ENCODE assay signal across 8 cellular contexts in the genomic region with DNA sequence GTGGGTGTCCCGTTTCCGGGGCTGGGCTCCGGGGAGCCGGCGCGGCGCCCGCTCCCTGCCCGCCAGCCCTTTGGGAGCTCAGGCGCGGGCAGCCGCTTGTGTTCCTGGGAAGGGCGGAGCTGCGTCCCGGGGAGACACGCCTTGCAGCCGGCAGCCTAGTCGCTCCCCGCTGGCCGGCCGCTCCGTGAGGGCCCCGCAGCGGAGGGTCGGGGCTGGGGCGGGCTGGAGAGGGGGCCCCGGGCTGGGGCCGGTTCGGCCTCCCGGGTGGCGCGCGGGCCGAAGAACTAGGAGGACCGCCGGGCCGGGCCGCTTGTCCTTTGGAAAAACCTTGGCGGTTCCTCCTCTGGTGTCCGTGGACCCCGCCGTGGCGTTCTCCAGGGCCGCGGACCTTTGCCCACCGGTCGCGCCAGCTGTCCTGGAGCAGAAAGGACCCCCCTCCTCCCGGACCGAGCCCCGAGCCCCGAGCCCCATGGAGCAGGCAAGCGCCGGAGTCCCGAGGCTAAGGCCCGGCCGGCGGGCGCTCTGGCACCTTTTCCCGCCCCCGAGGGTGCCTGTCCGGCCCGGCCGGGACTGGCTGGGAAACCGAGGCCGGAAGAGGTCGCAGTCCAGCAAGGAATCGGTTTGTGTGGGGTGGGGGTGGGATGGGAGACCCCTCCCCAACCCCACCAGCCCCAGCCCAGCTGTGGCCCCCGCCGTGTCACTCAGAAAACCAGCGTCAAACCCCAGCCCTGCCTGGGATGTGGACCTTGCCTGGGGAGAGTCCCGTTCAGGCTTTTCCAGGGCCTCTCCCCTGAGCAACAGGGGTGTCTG. TPM values are rescaled to one million over a fixed set of nuclear protein-coding genes. Genes with fewer than 3 reads are reported as not detected.
DNase-seq lines count a peak whose midpoint lies in the region; ATAC-seq and TF ChIP-seq lines count a peak whose summit lies in the region.

No MANE protein-coding gene starts in this region.

- TF ChIP-seq POLR2A in body of pancreas (IDR thresholded peaks at IDR 0.05): peak in 1 of 3 donors; percentile 12

- peak; percentile 83 for ATAC-seq in body of pancreas

- H3K9me3 ChIP-seq in MG63 (no peaks in the 10 kb centered on the region), body of pancreas (no peaks in the 10 kb centered on the region)

- peak; percentile 11 for DNase-seq in stimulated activated CD4-positive, alpha-beta T cell treated with anti-CD3 and anti-CD28 coated beads, Interleukin-4, amount 100 ng/mL, for 24 hours
- no peak for DNase-seq in stimulated activated CD4-positive, alpha-beta T cell treated with anti-CD3 and anti-CD28 coated beads, Interleukin-2, amount 100 ng/mL, for 48 hours
- peak; percentile 95 for DNase-seq in MG63
- peak; percentile 56 to 85 (median 75) for DNase-seq in body of pancreas
- DNase-seq in iPS-NIHi11 (ENCODE audit: low spot score): peak; percentile 96
- no peak for DNase-seq in NCI-H146 treated with DMSO at 0.1 percent for 48 hours (lab: John Stamatoyannopoulos, UW; ENCODE audit: unreplicated experiment)
- no peak for DNase-seq in pons (ENCODE audit: low spot score)

- WGBS in body of pancreas, 2 donors: 2 to 20% methylated on average over 6 to 71 of the region's 72 CpGs

- H3K36me3 ChIP-seq in MG63 (no peaks in the 10 kb centered on the region), body of pancreas (replicated peaks in 1 of 2; ENCODE audit: insufficient read depth in 1 of 2, low read depth in 2 of 2) (no peaks in the 10 kb centered on the region)

- H3K27ac ChIP-seq in body of pancreas (peak overlapping the region in 1 of 4 donors; percentile 22), skin epidermis (peak overlapping the region in 18 of 21 experiments; percentile 28 to 90 (median 82))

- H3K27me3 ChIP-seq in MG63: no peaks in the 10 kb centered on the region
- peaks cover 0 to 16% of the 10 kb centered on the region in 2 donors for H3K27me3 ChIP-seq in body of pancreas

- intact Hi-C loops in body of pancreas (cut with DNase I): no loop called here

- H3K4me1 ChIP-seq in body of pancreas: peaks cover 17% of the 10 kb centered on the region

- H3K4me3 ChIP-seq in MG63 (peak overlapping the region; percentile 69), body of pancreas (peak overlapping the region; percentile 28 to 66), skin epidermis (peak overlapping the region in 6 of 7 experiments; percentile 26 to 62 (median 54))

- no peak for TF ChIP-seq CTCF in body of pancreas (IDR thresholded peaks at IDR 0.05)

RNA-seq across cellular contexts. Expression of a gene that starts 6.8 kb away (rescaled TPM):
- not detected in 2 replicates for total RNA-seq in MG63 (2014; rRNA removed; shearing (Covaris generic); ENCODE audit: low replicate concordance)
- total RNA-seq in body of pancreas: not detected

RNA-seq across cellular contexts. Expression of a gene that starts 13.4 kb away (rescaled TPM):
- total RNA-seq in MG63 (2014; rRNA removed; shearing (Covaris generic); ENCODE audit: low replicate concordance): not detected in 2 replicates
- total RNA-seq in body of pancreas: 1 to 10 TPM in 1 of 2 donors, not detected in 1; 2.1 TPM

RNA-seq across cellular contexts. Expression of a gene that starts 27.7 kb away (rescaled TPM):
- total RNA-seq in MG63 (2014; rRNA removed; shearing (Covaris generic); ENCODE audit: low replicate concordance): not detected in 2 replicates
- total RNA-seq in body of pancreas: not detected

Comparison
In these comparisons a context has a peak if more than half of its experiments do, and no peak if none do; other contexts are left out.
1. DNase-seq: peak in stimulated activated CD4-positive, alpha-beta T cell treated with anti-CD3 and anti-CD28 coated beads, Interleukin-4, amount 100 ng/mL, for 24 hours (single experiment), MG63 (single experiment), body of pancreas (4 of 4) and iPS-NIHi11 (single experiment); none in stimulated activated CD4-positive, alpha-beta T cell treated with anti-CD3 and anti-CD28 coated beads, Interleukin-2, amount 100 ng/mL, for 48 hours (0 of 2), NCI-H146 treated with DMSO at 0.1 percent for 48 hours (single experiment) and pons (single experiment).
2. Peak in every context shown above with its lines, with median percentiles within 50 percentile points of each other: H3K4me3 ChIP-seq.